8 cellular contexts compared by ENCODE assay signal in the genomic region with DNA sequence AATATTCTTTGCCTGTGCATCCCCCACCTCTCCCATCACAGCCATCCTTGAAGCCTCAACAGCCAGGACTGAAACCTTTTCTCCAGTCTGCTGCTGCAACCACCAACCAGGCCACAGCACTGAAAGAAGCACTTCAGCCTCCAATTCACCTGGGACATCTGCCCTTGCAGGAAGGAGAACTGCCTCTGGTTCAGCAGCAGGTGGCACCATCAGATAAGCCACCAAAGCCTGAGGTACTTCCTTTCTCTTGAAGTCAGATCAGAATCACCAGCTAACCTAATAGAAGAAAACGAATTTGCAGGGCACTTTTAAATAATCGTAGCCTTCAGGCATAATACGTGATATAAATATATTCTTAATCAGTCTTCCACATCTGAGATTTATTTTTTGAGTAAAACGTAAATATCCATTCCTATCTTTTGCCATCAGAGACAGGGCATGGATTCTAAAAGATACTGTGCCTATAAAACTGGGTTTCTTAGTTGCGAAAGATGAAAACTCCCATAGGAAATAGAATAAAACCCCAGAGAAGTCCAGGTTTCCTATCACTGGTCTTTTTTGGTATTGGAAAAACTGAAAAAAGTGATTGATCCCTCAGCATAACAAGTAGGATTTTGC. TPM values are rescaled to one million over a fixed set of nuclear protein-coding genes. Genes with fewer than 3 reads are reported as not detected.
A peak's percentile ranks its signal among the peaks of the same experiment; 100 is the strongest.
DNase-seq lines count a peak whose midpoint lies in the region; FAIRE-seq and TF ChIP-seq lines count a peak whose summit lies in the region.

No MANE protein-coding gene starts in this region.

- H3F3A ChIP-seq in Loucy (ENCODE audit: low read depth), result no peaks in the 10 kb centered on the region

- H3K79me2 ChIP-seq in Loucy (ENCODE audit: insufficient read depth, low read length), result no peaks in the 10 kb centered on the region

- H3K4me3 ChIP-seq in Loucy (ENCODE audit: low read length, poor library complexity, severe bottlenecking), result peak overlapping the region; percentile 38

- no peaks in the 10 kb centered on the region for H4K20me1 ChIP-seq in Loucy (ENCODE audit: insufficient read depth, low read length, poor library complexity, severe bottlenecking)

- H3K4me1 ChIP-seq in Loucy (ENCODE audit: insufficient read depth, low read length, poor library complexity, severe bottlenecking), result no peaks in the 10 kb centered on the region

- DNase-seq in HCEC 1CT (peak; percentile 59), RCC 7860 (ENCODE audit: low spot score) (peak; percentile 53), germinal center (ENCODE audit: low spot score) (peak; percentile 47), pulmonary artery endothelial cell (ENCODE audit: low read depth, low spot score) (peak; percentile 13), OCI-M2 (lab: John Stamatoyannopoulos, UW; ENCODE audit: unreplicated experiment) (no peak)
- DNase-seq in activated T-helper 1 cell treated with anti-CD3 and anti-CD28 coated beads, Interleukin-2, amount 50 U/mL, for 16 hours (ENCODE audit: low read depth in 1 of 2, low spot score in 1 of 2), result peak; percentile 25 to 27

- no peaks in the 10 kb centered on the region for H3K9me2 ChIP-seq in Loucy (replicated peaks; ENCODE audit: low read depth, low read length)

- H3K27me3 ChIP-seq in Loucy (ENCODE audit: insufficient read depth, low read length, poor library complexity, severe bottlenecking), result no peaks in the 10 kb centered on the region

- FAIRE-seq in RCC 7860 (lab: Jason Lieb, UNC), result peak; percentile 57

- H3K9me3 ChIP-seq in Loucy (ENCODE audit: insufficient read depth, low read depth, low read length), result no peaks in the 10 kb centered on the region

- peak overlapping the region; percentile 22 for H3K9ac ChIP-seq in Loucy (ENCODE audit: low read depth, low read length, poor library complexity, severe bottlenecking)

- TF ChIP-seq CTCF in GM12801 (IDR thresholded peaks at IDR 0.05; ENCODE audit: extremely low read depth, insufficient read length), result peak; percentile 85
- TF ChIP-seq CTCF in Loucy (conservative IDR thresholded peaks at IDR 0.05; ENCODE audit: low read length), result peak; percentile 87

- no peaks in the 10 kb centered on the region for H3K36me3 ChIP-seq in Loucy (ENCODE audit: insufficient read depth, low read length)

- H2AFZ ChIP-seq in Loucy (ENCODE audit: low read length), result peak overlapping the region; percentile 54

- peak overlapping the region; percentile 46 for H3K4me2 ChIP-seq in Loucy (ENCODE audit: low read depth, low read length, poor library complexity, severe bottlenecking)

RNA-seq across cellular contexts. Expression of a gene that starts 9.5 kb away (rescaled TPM):
- not detected in 2 replicates for total RNA-seq in pulmonary artery endothelial cell

RNA-seq across cellular contexts. Expression of a gene that starts 27.0 kb away (rescaled TPM):
- not detected in 2 replicates for total RNA-seq in pulmonary artery endothelial cell
